1 cellular context compared by ENCODE assay signal in the genomic region with DNA sequence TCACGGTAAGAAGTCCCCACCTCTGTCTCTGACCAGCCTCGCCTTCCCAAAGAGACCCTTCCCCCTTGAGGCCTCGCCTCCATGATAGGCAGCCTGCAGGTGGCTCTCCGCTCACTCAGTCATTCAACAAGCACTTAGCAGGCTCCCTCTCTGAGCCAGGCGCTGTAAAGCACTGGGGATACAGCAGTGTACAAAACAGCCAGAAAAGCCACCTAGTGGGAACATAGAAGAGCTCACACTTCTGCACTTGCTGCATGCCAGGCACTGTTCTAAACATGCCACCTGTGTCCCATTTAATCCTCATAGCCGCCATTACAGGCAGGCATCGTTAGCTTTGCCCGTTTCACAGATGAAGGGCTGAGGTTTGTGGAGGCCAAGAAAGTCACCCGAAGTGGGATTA.
TF ChIP-seq lines count a peak whose summit lies in the region.

No MANE protein-coding gene starts in this region.

TF ChIP-seq in K562, 482 proteins besides CTCF, POLR2A, EP300 and RAD21:
- TF ChIP-seq PRMT5 (CRISPR knock-in tag; IDR thresholded peaks at IDR 0.05) (no peak), SNIP1 (IDR thresholded peaks at IDR 0.05; ENCODE audit: low read depth) (no peak), XRCC5 (IDR thresholded peaks at IDR 0.05; ENCODE audit: low read depth, low read length) (no peak)
